ENCODE assay signal across 14 cellular contexts in genomic region chr2:61926921-61927477, GRCh38. TPM values are rescaled to one million over a fixed set of nuclear protein-coding genes. Genes with fewer than 3 reads are reported as not detected.
DNase-seq lines count a peak whose midpoint lies in the region; ATAC-seq and TF ChIP-seq lines count a peak whose summit lies in the region.
"Had no signal": no experiment of that assay in that cellular context is flagged by ENCODE, and none has a peak within 500 bp of the region (broad histone marks: within the 10 kb centered on the region; RNA-seq: fewer than 3 reads in every experiment).

No MANE protein-coding gene starts in this region.

- H3K9me3 Mint-ChIP-seq in stimulated activated naive CD8-positive, alpha-beta T cell treated with anti-CD3 and anti-CD28 coated beads, Interleukin-15, Interleukin-2, amounts not matched to agents 100 ng/mL and 50 ng/mL, for 24 hours = no peaks in the 10 kb centered on the region
- H3K9me3 Mint-ChIP-seq in stimulated activated naive CD8-positive, alpha-beta T cell treated with anti-CD3 and anti-CD28 coated beads, Interleukin-15, amount 100 ng/mL, for 72 hours = no peaks in the 10 kb centered on the region
- peaks cover 6% of the 10 kb centered on the region for H3K9me3 Mint-ChIP-seq in WTC11
- H3K9me3 Mint-ChIP-seq in memory B cell = no peaks in the 10 kb centered on the region
- H3K9me3 Mint-ChIP-seq: CD8-positive, alpha-beta memory T cell had no signal

- DNase-seq in stimulated activated naive CD8-positive, alpha-beta T cell treated with anti-CD3 and anti-CD28 coated beads, Interleukin-15, amount 100 ng/mL, for 72 hours = no peak
- DNase-seq in WTC11 (ENCODE audit: low spot score) (no peak), memory B cell (ENCODE audit: low spot score in 2 of 2) (no peak), NCI-H1092 treated with DMSO at 0.1 percent for 48 hours (lab: John Stamatoyannopoulos, UW) (no peak), NCI-H510A (lab: John Stamatoyannopoulos, UW) (no peak), HK-2 (ENCODE audit: unreplicated experiment) (no peak)
- DNase-seq: 8988T; CD8-positive, alpha-beta memory T cell; DMS 273 treated with DMSO at 0.1 percent for 48 hours; DMS79; H7 had no signal

- no peaks in the 10 kb centered on the region for H3K4me1 Mint-ChIP-seq in stimulated activated naive CD8-positive, alpha-beta T cell treated with anti-CD3 and anti-CD28 coated beads, Interleukin-15, Interleukin-2, amounts not matched to agents 100 ng/mL and 50 ng/mL, for 24 hours (ENCODE audit: low read depth)
- no peaks in the 10 kb centered on the region for H3K4me1 Mint-ChIP-seq in stimulated activated naive CD8-positive, alpha-beta T cell treated with anti-CD3 and anti-CD28 coated beads, Interleukin-15, amount 100 ng/mL, for 72 hours
- H3K4me1 Mint-ChIP-seq in WTC11 (peaks cover 41% of the 10 kb centered on the region), memory B cell (peaks cover 8% of the 10 kb centered on the region)
- H3K4me1 Mint-ChIP-seq: CD8-positive, alpha-beta memory T cell had no signal

- H3K27ac Mint-ChIP-seq in stimulated activated naive CD8-positive, alpha-beta T cell treated with anti-CD3 and anti-CD28 coated beads, Interleukin-15, Interleukin-2, amounts not matched to agents 100 ng/mL and 50 ng/mL, for 24 hours = peak overlapping the region; percentile 29
- no peak overlapping the region for H3K27ac Mint-ChIP-seq in stimulated activated naive CD8-positive, alpha-beta T cell treated with anti-CD3 and anti-CD28 coated beads, Interleukin-15, amount 100 ng/mL, for 72 hours
- H3K27ac Mint-ChIP-seq in WTC11 (peak overlapping the region; percentile 73), memory B cell (peak overlapping the region; percentile 76)
- H3K27ac Mint-ChIP-seq: CD8-positive, alpha-beta memory T cell had no signal

- H3K27me3 Mint-ChIP-seq in stimulated activated naive CD8-positive, alpha-beta T cell treated with anti-CD3 and anti-CD28 coated beads, Interleukin-15, Interleukin-2, amounts not matched to agents 100 ng/mL and 50 ng/mL, for 24 hours = no peaks in the 10 kb centered on the region
- no peaks in the 10 kb centered on the region for H3K27me3 Mint-ChIP-seq in stimulated activated naive CD8-positive, alpha-beta T cell treated with anti-CD3 and anti-CD28 coated beads, Interleukin-15, amount 100 ng/mL, for 72 hours
- H3K27me3 Mint-ChIP-seq in WTC11 (ENCODE audit: low read depth) (no peaks in the 10 kb centered on the region), memory B cell (no peaks in the 10 kb centered on the region)

- H3K4me3 Mint-ChIP-seq in stimulated activated naive CD8-positive, alpha-beta T cell treated with anti-CD3 and anti-CD28 coated beads, Interleukin-15, Interleukin-2, amounts not matched to agents 100 ng/mL and 50 ng/mL, for 24 hours = no peak overlapping the region
- no peak overlapping the region for H3K4me3 Mint-ChIP-seq in stimulated activated naive CD8-positive, alpha-beta T cell treated with anti-CD3 and anti-CD28 coated beads, Interleukin-15, amount 100 ng/mL, for 72 hours
- H3K4me3 Mint-ChIP-seq in WTC11 (no peak overlapping the region), memory B cell (no peak overlapping the region)
- H3K4me3 Mint-ChIP-seq: CD8-positive, alpha-beta memory T cell had no signal

- no peak for TF ChIP-seq CTCF in WTC11 (IDR thresholded peaks at IDR 0.05)

- ATAC-seq in stimulated activated naive CD8-positive, alpha-beta T cell treated with anti-CD3 and anti-CD28 coated beads, Interleukin-15, amount 100 ng/mL, for 72 hours = no peak
- no peak; the same call in 1 of the 2 replicates for ATAC-seq in WTC11
- ATAC-seq in memory B cell (ENCODE audit: low read depth) = no peak
- ATAC-seq: GM12878, HepG2 had no signal

- POLR2A ChIA-PET in WTC11 (lab: Charles Lee) = no interaction called here

- H3K36me3 Mint-ChIP-seq in stimulated activated naive CD8-positive, alpha-beta T cell treated with anti-CD3 and anti-CD28 coated beads, Interleukin-15, Interleukin-2, amounts not matched to agents 100 ng/mL and 50 ng/mL, for 24 hours (ENCODE audit: low read depth) = peaks cover 10% of the 10 kb centered on the region
- peaks cover 18% of the 10 kb centered on the region for H3K36me3 Mint-ChIP-seq in WTC11
- peaks cover 20% of the 10 kb centered on the region for H3K36me3 Mint-ChIP-seq in memory B cell

- CTCF ChIA-PET in WTC11 (lab: Charles Lee) = interaction anchor here (0.9 kb wide), 1 partner anchor 530 kb away, joined by 3 read pairs; no protein-coding TSS in a partner anchor

TF ChIP-seq in WTC11, 78 proteins besides CTCF, POLR2A, EP300 and RAD21:
- TF ChIP-seq ESRRA (CRISPR knock-in tag; IDR thresholded peaks at IDR 0.05; ENCODE audit: borderline replicate concordance) = no peak
- TF ChIP-seq MXD4 (CRISPR knock-in tag; IDR thresholded peaks at IDR 0.05; ENCODE audit: borderline replicate concordance) = peak; percentile 50; the same call in 1 of the 2 replicates

RNA-seq across cellular contexts. Expression of gene COMMD1, which starts 21.5 kb away (rescaled TPM):
- 21.4 to 24.7 TPM (median 21.8 TPM) in 3 replicates for total RNA-seq in WTC11 (2021)

RNA-seq across cellular contexts. Expression of gene CCT4, which starts 38.5 kb away (rescaled TPM):
- total RNA-seq in WTC11 (2021) = 345 to 362 TPM (median 359 TPM) in 3 replicates

Comparison
In these comparisons a context has a peak if more than half of its experiments do, and no peak if none do; other contexts are left out.
1. H3K27ac Mint-ChIP-seq: peak in stimulated activated naive CD8-positive, alpha-beta T cell treated with anti-CD3 and anti-CD28 coated beads, Interleukin-15, Interleukin-2, amounts not matched to agents 100 ng/mL and 50 ng/mL, for 24 hours (single experiment), WTC11 (single experiment) and memory B cell (single experiment); none in stimulated activated naive CD8-positive, alpha-beta T cell treated with anti-CD3 and anti-CD28 coated beads, Interleukin-15, amount 100 ng/mL, for 72 hours (0 of 2).